33 cellular contexts compared by ENCODE assay signal in the genomic region with DNA sequence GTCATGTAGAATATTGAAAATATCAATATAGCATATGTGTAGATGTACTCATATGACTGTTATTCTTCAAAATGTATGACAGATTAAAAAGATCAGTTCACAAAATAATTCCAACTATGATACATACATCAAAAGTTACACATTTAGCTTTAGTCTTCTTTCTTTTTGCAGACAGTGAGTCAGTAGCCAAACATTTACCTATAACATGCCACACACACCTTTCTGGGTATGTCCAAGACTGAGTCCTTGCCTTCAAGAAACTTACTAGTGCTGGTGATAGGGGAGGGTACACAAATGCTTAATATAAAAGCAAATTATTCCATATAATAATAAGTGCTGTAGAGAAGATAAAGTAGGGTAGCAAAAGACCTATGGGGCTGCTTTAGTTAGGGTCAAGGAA.
"Had no signal": no experiment of that assay in that cellular context is flagged by ENCODE, and none has a peak within 500 bp of the region (broad histone marks: within the 10 kb centered on the region; RNA-seq: fewer than 3 reads in every experiment).

No MANE protein-coding gene starts in this region.

- H3K9me3 Mint-ChIP-seq: activated B cell treated with CpG ODN at 0.5 μM for 24 hours; activated CD4-positive, alpha-beta memory T cell treated with anti-CD3 and anti-CD28 coated beads, Interleukin-2, amount 10 ng/mL, durations not matched to agents 7 days and 5 days; activated naive CD4-positive, alpha-beta T cell treated with anti-CD3 and anti-CD28 coated beads, Interleukin-2, amount 10 ng/mL, durations not matched to agents 7 days and 5 days; activated naive CD8-positive, alpha-beta T cell treated with anti-CD3 and anti-CD28 coated beads, Interleukin-2, amount 50 U/mL, for 24 hours had no signal

- H3K4me3 ChIP-seq: K562, PC-9 had no signal

- H3K27me3 Mint-ChIP-seq: activated B cell treated with CpG ODN at 0.5 μM for 24 hours; activated CD4-positive, alpha-beta memory T cell treated with anti-CD3 and anti-CD28 coated beads, Interleukin-2, amount 10 ng/mL, durations not matched to agents 7 days and 5 days; activated CD8-positive, alpha-beta memory T cell treated with anti-CD3 and anti-CD28 coated beads, Interleukin-2, amount 10 ng/mL, durations not matched to agents 7 days and 5 days; activated naive CD4-positive, alpha-beta T cell treated with anti-CD3 and anti-CD28 coated beads, Interleukin-2, amount 10 ng/mL, durations not matched to agents 7 days and 5 days; activated naive CD8-positive, alpha-beta T cell; activated naive CD8-positive, alpha-beta T cell treated with anti-CD3 and anti-CD28 coated beads, Interleukin-2, amount 50 U/mL, for 24 hours had no signal

- ATAC-seq: activated CD8-positive, alpha-beta memory T cell treated with anti-CD3 and anti-CD28 coated beads, Interleukin-2, amount 10 ng/mL, durations not matched to agents 7 days and 5 days; activated naive CD8-positive, alpha-beta T cell treated with anti-CD3 and anti-CD28 coated beads, Interleukin-2, amount 50 U/mL, for 24 hours; K562 had no signal

- H3K27ac ChIP-seq: PC-9, RWPE1, VCaP had no signal

- H3K27ac Mint-ChIP-seq: activated B cell treated with CpG ODN at 0.5 μM for 24 hours; activated CD4-positive, alpha-beta memory T cell treated with anti-CD3 and anti-CD28 coated beads, Interleukin-2, amount 10 ng/mL, durations not matched to agents 7 days and 5 days; activated CD8-positive, alpha-beta memory T cell treated with anti-CD3 and anti-CD28 coated beads, Interleukin-2, amount 10 ng/mL, durations not matched to agents 7 days and 5 days; activated naive CD4-positive, alpha-beta T cell treated with anti-CD3 and anti-CD28 coated beads, Interleukin-2, amount 10 ng/mL, durations not matched to agents 7 days and 5 days; activated naive CD8-positive, alpha-beta T cell; activated naive CD8-positive, alpha-beta T cell treated with anti-CD3 and anti-CD28 coated beads, Interleukin-2, amount 50 U/mL, for 24 hours had no signal

- H3K4me3 Mint-ChIP-seq: activated B cell treated with CpG ODN at 0.5 μM for 24 hours; activated CD4-positive, alpha-beta memory T cell treated with anti-CD3 and anti-CD28 coated beads, Interleukin-2, amount 10 ng/mL, durations not matched to agents 7 days and 5 days; activated CD8-positive, alpha-beta memory T cell treated with anti-CD3 and anti-CD28 coated beads, Interleukin-2, amount 10 ng/mL, durations not matched to agents 7 days and 5 days; activated naive CD4-positive, alpha-beta T cell treated with anti-CD3 and anti-CD28 coated beads, Interleukin-2, amount 10 ng/mL, durations not matched to agents 7 days and 5 days; activated naive CD8-positive, alpha-beta T cell; activated naive CD8-positive, alpha-beta T cell treated with anti-CD3 and anti-CD28 coated beads, Interleukin-2, amount 50 U/mL, for 24 hours had no signal

- DNase-seq: activated B cell treated with CpG ODN at 0.5 μM for 24 hours; activated CD4-positive, alpha-beta memory T cell treated with anti-CD3 and anti-CD28 coated beads, Interleukin-2, amount 10 ng/mL, durations not matched to agents 7 days and 5 days; activated CD4-positive, alpha-beta T cell treated with anti-CD3 and anti-CD28 coated beads for 4 hours; activated CD4-positive, CD25-positive, alpha-beta regulatory T cell treated with anti-CD3 and anti-CD28 coated beads, Interleukin-2, amount 50 U/mL, for 72 hours; activated CD8-positive, alpha-beta memory T cell treated with anti-CD3 and anti-CD28 coated beads for 24 hours; activated CD8-positive, alpha-beta memory T cell treated with anti-CD3 and anti-CD28 coated beads, Interleukin-2, amount 10 ng/mL, durations not matched to agents 7 days and 5 days; activated CD8-positive, alpha-beta memory T cell treated with anti-CD3 and anti-CD28 coated beads, Interleukin-2, amount 50 U/mL, for 48 hours; activated effector memory CD4-positive, alpha-beta T cell treated with Interleukin-2 at 50 U/mL for 16 hours; activated naive CD4-positive, alpha-beta T cell treated with anti-CD3 and anti-CD28 coated beads, Interleukin-2, amount 10 ng/mL, durations not matched to agents 7 days and 5 days; activated naive CD8-positive, alpha-beta T cell treated with anti-CD3 and anti-CD28 coated beads, Interleukin-2, amount 50 U/mL, for 24 hours; activated T-cell treated with anti-CD3 and anti-CD28 coated beads, Interleukin-2, amount 50 U/mL, for 48 hours; anterior cingulate cortex; NCI-H1092 treated with DMSO at 0.1 percent for 48 hours; NCI-H1417; NCI-H146; NCI-H187; NCI-H2081; NCI-H2171 treated with DMSO at 0.1 percent for 48 hours; NCI-H2227 treated with DMSO at 0.1 percent for 48 hours; NCI-H446; NCI-H524; NCI-H69; NK-92 treated with Interleukin-12 subunit alpha and Interleukin-12 subunit beta, amount 100 ng/mL, for 24 hours; PC-9; Right ventricle myocardium superior; SW 1271; T-helper 1 cell; T-helper 2 cell; T-helper 9 cell had no signal

- H3K4me1 Mint-ChIP-seq: activated B cell treated with CpG ODN at 0.5 μM for 24 hours; activated CD4-positive, alpha-beta memory T cell treated with anti-CD3 and anti-CD28 coated beads, Interleukin-2, amount 10 ng/mL, durations not matched to agents 7 days and 5 days; activated naive CD4-positive, alpha-beta T cell treated with anti-CD3 and anti-CD28 coated beads, Interleukin-2, amount 10 ng/mL, durations not matched to agents 7 days and 5 days; activated naive CD8-positive, alpha-beta T cell treated with anti-CD3 and anti-CD28 coated beads, Interleukin-2, amount 50 U/mL, for 24 hours had no signal
